In genomic region chr4:94372579-94372978, GRCh38 we compare ENCODE assay signal across 32 cellular contexts. TPM values are rescaled to one million over a fixed set of nuclear protein-coding genes. Genes with fewer than 3 reads are reported as not detected.
"Had no signal": no experiment of that assay in that cellular context is flagged by ENCODE, and none has a peak within 500 bp of the region (broad histone marks: within the 10 kb centered on the region; RNA-seq: fewer than 3 reads in every experiment).

No MANE protein-coding gene starts in this region.

- H3K9me3 Mint-ChIP-seq: activated CD4-positive, alpha-beta memory T cell treated with anti-CD3 and anti-CD28 coated beads, Interleukin-2, amount 10 ng/mL, durations not matched to agents 7 days and 5 days; activated CD4-positive, alpha-beta T cell treated with anti-CD3 and anti-CD28 coated beads, Interleukin-2, amount 10 ng/mL, durations not matched to agents 7 days and 5 days; activated naive CD4-positive, alpha-beta T cell treated with anti-CD3 and anti-CD28 coated beads, Interleukin-2, amount 10 ng/mL, durations not matched to agents 7 days and 5 days; activated naive CD4-positive, alpha-beta T cell treated with anti-CD3 and anti-CD28 coated beads, Interleukin-2, amount 50 U/mL, for 72 hours; activated naive CD8-positive, alpha-beta T cell treated with anti-CD3 and anti-CD28 coated beads, Interleukin-2, amount 10 ng/mL, durations not matched to agents 7 days and 5 days; activated T-cell treated with anti-CD3 and anti-CD28 coated beads, Interleukin-2, amount 50 U/mL, for 24 hours; activated T-cell treated with anti-CD3 and anti-CD28 coated beads, Interleukin-2, amount 50 U/mL, for 72 hours had no signal

- H3K27me3 ChIP-seq: ascending aorta, breast epithelium, cardiac muscle cell, colonic mucosa, esophagus squamous epithelium, gastroesophageal sphincter had no signal

- H3K9me3 ChIP-seq: ascending aorta, breast epithelium, colonic mucosa, esophagus squamous epithelium, gastroesophageal sphincter had no signal

- H3K4me1 ChIP-seq: ascending aorta, breast epithelium, colonic mucosa, esophagus squamous epithelium, gastroesophageal sphincter had no signal

- ATAC-seq: activated naive CD4-positive, alpha-beta T cell treated with anti-CD3 and anti-CD28 coated beads, Interleukin-2, amount 50 U/mL, for 72 hours; activated T-cell treated with anti-CD3 and anti-CD28 coated beads, Interleukin-2, amount 50 U/mL, for 72 hours; gastroesophageal sphincter had no signal

- H3K4me1 Mint-ChIP-seq: activated CD4-positive, alpha-beta memory T cell treated with anti-CD3 and anti-CD28 coated beads, Interleukin-2, amount 10 ng/mL, durations not matched to agents 7 days and 5 days; activated CD4-positive, alpha-beta T cell treated with anti-CD3 and anti-CD28 coated beads, Interleukin-2, amount 10 ng/mL, durations not matched to agents 7 days and 5 days; activated naive CD4-positive, alpha-beta T cell treated with anti-CD3 and anti-CD28 coated beads, Interleukin-2, amount 10 ng/mL, durations not matched to agents 7 days and 5 days; activated naive CD8-positive, alpha-beta T cell treated with anti-CD3 and anti-CD28 coated beads, Interleukin-2, amount 10 ng/mL, durations not matched to agents 7 days and 5 days; brain had no signal

- H3K36me3 ChIP-seq: ascending aorta, breast epithelium, cardiac muscle cell, colonic mucosa, esophagus squamous epithelium, gastroesophageal sphincter had no signal

- H3K4me3 ChIP-seq: ascending aorta, breast epithelium, cardiac muscle cell, colonic mucosa, esophagus squamous epithelium, gastroesophageal sphincter had no signal

- H3K36me3 Mint-ChIP-seq: activated naive CD4-positive, alpha-beta T cell treated with anti-CD3 and anti-CD28 coated beads, Interleukin-2, amount 10 ng/mL, durations not matched to agents 7 days and 5 days; activated naive CD4-positive, alpha-beta T cell treated with anti-CD3 and anti-CD28 coated beads, Interleukin-2, amount 50 U/mL, for 72 hours; activated naive CD8-positive, alpha-beta T cell treated with anti-CD3 and anti-CD28 coated beads, Interleukin-2, amount 10 ng/mL, durations not matched to agents 7 days and 5 days; brain had no signal

- H3K27ac Mint-ChIP-seq: activated CD4-positive, alpha-beta memory T cell treated with anti-CD3 and anti-CD28 coated beads, Interleukin-2, amount 10 ng/mL, durations not matched to agents 7 days and 5 days; activated CD4-positive, alpha-beta T cell treated with anti-CD3 and anti-CD28 coated beads, Interleukin-2, amount 10 ng/mL, durations not matched to agents 7 days and 5 days; activated naive CD4-positive, alpha-beta T cell treated with anti-CD3 and anti-CD28 coated beads, Interleukin-2, amount 10 ng/mL, durations not matched to agents 7 days and 5 days; activated naive CD4-positive, alpha-beta T cell treated with anti-CD3 and anti-CD28 coated beads, Interleukin-2, amount 50 U/mL, for 72 hours; activated naive CD8-positive, alpha-beta T cell treated with anti-CD3 and anti-CD28 coated beads, Interleukin-2, amount 10 ng/mL, durations not matched to agents 7 days and 5 days; activated T-cell treated with anti-CD3 and anti-CD28 coated beads, Interleukin-2, amount 50 U/mL, for 24 hours; activated T-cell treated with anti-CD3 and anti-CD28 coated beads, Interleukin-2, amount 50 U/mL, for 72 hours; brain had no signal

- H3K4me3 Mint-ChIP-seq: activated CD4-positive, alpha-beta memory T cell treated with anti-CD3 and anti-CD28 coated beads, Interleukin-2, amount 10 ng/mL, durations not matched to agents 7 days and 5 days; activated CD4-positive, alpha-beta T cell treated with anti-CD3 and anti-CD28 coated beads, Interleukin-2, amount 10 ng/mL, durations not matched to agents 7 days and 5 days; activated naive CD4-positive, alpha-beta T cell treated with anti-CD3 and anti-CD28 coated beads, Interleukin-2, amount 10 ng/mL, durations not matched to agents 7 days and 5 days; activated naive CD8-positive, alpha-beta T cell treated with anti-CD3 and anti-CD28 coated beads, Interleukin-2, amount 10 ng/mL, durations not matched to agents 7 days and 5 days; activated T-cell treated with anti-CD3 and anti-CD28 coated beads, Interleukin-2, amount 50 U/mL, for 24 hours; activated T-cell treated with anti-CD3 and anti-CD28 coated beads, Interleukin-2, amount 50 U/mL, for 72 hours; brain had no signal

- DNase-seq: activated CD4-positive, alpha-beta memory T cell treated with anti-CD3 and anti-CD28 coated beads, Interleukin-2, amount 10 ng/mL, durations not matched to agents 7 days and 5 days; activated CD4-positive, alpha-beta T cell treated with anti-CD3 and anti-CD28 coated beads for 1 hour; activated CD4-positive, alpha-beta T cell treated with anti-CD3 and anti-CD28 coated beads for 4 hours; activated CD4-positive, alpha-beta T cell treated with anti-CD3 and anti-CD28 coated beads, Interleukin-2, amount 10 ng/mL, durations not matched to agents 7 days and 5 days; activated CD4-positive, alpha-beta T cell treated with anti-CD3 and anti-CD28 coated beads, Interleukin-2, amount 50 U/mL, for 4 hours; activated CD8-positive, alpha-beta memory T cell treated with anti-CD3 and anti-CD28 coated beads, Interleukin-2, amount 50 U/mL, for 48 hours; activated gamma-delta T cell; activated naive CD4-positive, alpha-beta T cell; activated naive CD4-positive, alpha-beta T cell treated with anti-CD3 and anti-CD28 coated beads, Interleukin-2, amount 10 ng/mL, durations not matched to agents 7 days and 5 days; activated naive CD8-positive, alpha-beta T cell treated with anti-CD3 and anti-CD28 coated beads, Interleukin-2, amount 10 ng/mL, durations not matched to agents 7 days and 5 days; activated T-cell treated with anti-CD3 and anti-CD28 coated beads for 4 hours; activated T-cell treated with anti-CD3 and anti-CD28 coated beads, Interleukin-2, amount 50 U/mL, for 24 hours; activated T-cell treated with anti-CD3 and anti-CD28 coated beads, Interleukin-2, amount 50 U/mL, for 72 hours; central memory CD4-positive, alpha-beta T cell; cerebellar nuclear complex; colonic mucosa; effector CD8-positive, alpha-beta T cell; esophagus squamous epithelium; foreskin melanocyte; T-helper 2 cell had no signal

RNA-seq across cellular contexts. Expression of gene HPGDS, which starts 29.9 kb away (rescaled TPM):
- total RNA-seq: activated naive CD8-positive, alpha-beta T cell treated with anti-CD3 and anti-CD28 coated beads, Interleukin-2, amount 10 ng/mL, durations not matched to agents 7 days and 5 days; activated T-cell treated with anti-CD3 and anti-CD28 coated beads, Interleukin-2, amount 50 U/mL, for 72 hours; ascending aorta; cardiac muscle cell; dermis microvascular lymphatic vessel endothelial cell; endothelial cell of umbilical vein; fibroblast of lung; fibroblast of villous mesenchyme; glomerular endothelial cell; T-helper 1 cell treated with Interleukin-12 subunit alpha and Interleukin-12 subunit beta and Interleukin-4 antibody, amounts not matched to agents 30 ng/mL and 1 ng/mL, for 36 hours had no signal
